In genomic region chr15:92910451-92910850, GRCh38 we compare ENCODE assay signal across 8 cellular contexts. TPM values are rescaled to one million over a fixed set of nuclear protein-coding genes. Genes with fewer than 3 reads are reported as not detected.
DNase-seq lines count a peak whose midpoint lies in the region; ATAC-seq, FAIRE-seq and TF ChIP-seq lines count a peak whose summit lies in the region.
"Had no signal": no experiment of that assay in that cellular context is flagged by ENCODE, and none has a peak within 500 bp of the region (broad histone marks: within the 10 kb centered on the region; RNA-seq: fewer than 3 reads in every experiment).

No MANE protein-coding gene starts in this region.

- no peak for FAIRE-seq in HepG2 (lab: Jason Lieb, UNC)

- H3K36me3 ChIP-seq in HEK293 (ENCODE audit: control insufficient read depth in 2 of 2, insufficient read depth in 1 of 2, low read length in 2 of 2), result peaks cover 3 to 4% of the 10 kb centered on the region in 2 experiments; a peak in 2 of 3 replicates
- peaks cover 0 to 2% of the 10 kb centered on the region in 2 experiments; a peak in 4 of 5 replicates for H3K36me3 ChIP-seq in HepG2 (replicated peaks in 1 of 2; ENCODE audit: control insufficient read depth in 1 of 2, insufficient read depth in 2 of 2, low read length in 2 of 2)

- no peak for TF ChIP-seq POLR2A in HepG2 (IDR thresholded peaks at IDR 0.05; ENCODE audit: insufficient read depth in 1 of 2, low read depth in 2 of 2, low read length in 2 of 2)

- no peaks in the 10 kb centered on the region for H3K27me3 ChIP-seq in HepG2 (ENCODE audit: control insufficient read depth in 1 of 2, insufficient read depth in 2 of 2, low read length in 2 of 2)

- intact Hi-C loops in activated CD8-positive, alpha-beta T cell treated with anti-CD3 and anti-CD28 coated beads for 36 hours (cut with micrococcal nuclease), result no loop called here
- intact Hi-C loops in HepG2 (cut with micrococcal nuclease; ENCODE audit: unreplicated experiment), result no loop called here

- H3K4me3 Mint-ChIP-seq in activated CD8-positive, alpha-beta T cell treated with anti-CD3 and anti-CD28 coated beads for 36 hours, result peak overlapping the region; percentile 44
- no peak overlapping the region for H3K4me3 Mint-ChIP-seq in stimulated activated naive B cell treated with anti-CD40 and anti-IgM and Interleukin-4, amounts not matched to agents 10 μg/mL and 1 μg/mL and 100 μg/mL, for 72 hours

- H3K9me3 ChIP-seq in HEK293 (ENCODE audit: control insufficient read depth, insufficient read depth, low read depth, low read length), result no peaks in the 10 kb centered on the region
- H3K9me3 ChIP-seq in HepG2 (ENCODE audit: low read length), result no peaks in the 10 kb centered on the region

- H4K20me1 ChIP-seq in HepG2 (ENCODE audit: insufficient read depth, low read length), result peaks cover 85% of the 10 kb centered on the region

- no peak for TF ChIP-seq RAD21 in HepG2 (CRISPR knock-in tag; IDR thresholded peaks at IDR 0.05)

- peak overlapping the region; percentile 35; the same call in 1 of the 2 replicates for H3K9ac ChIP-seq in HepG2 (ENCODE audit: insufficient read depth, low read depth, low read length)

- TF ChIP-seq EP300 in HepG2 (IDR thresholded peaks at IDR 0.05; ENCODE audit: low read depth in 2 of 2, low read length in 2 of 2) (no peak), HepG2 (CRISPR knock-in tag; IDR thresholded peaks at IDR 0.05; ENCODE audit: borderline replicate concordance) (no peak)

- no peak for TF ChIP-seq CTCF in HEK293 (tag by site-specific recombination; IDR thresholded peaks at IDR 0.05)
- TF ChIP-seq CTCF in activated CD8-positive, alpha-beta T cell treated with anti-CD3 and anti-CD28 coated beads for 36 hours (IDR thresholded peaks at IDR 0.05), result no peak
- TF ChIP-seq CTCF in HepG2 (CRISPR knock-in tag; IDR thresholded peaks at IDR 0.05), result no peak

- ATAC-seq in activated CD8-positive, alpha-beta T cell treated with anti-CD3 and anti-CD28 coated beads for 36 hours, result no peak
- ATAC-seq in HepG2, result no peak
- no peak for ATAC-seq in stimulated activated naive B cell treated with anti-CD40 and anti-IgM and Interleukin-4, amounts not matched to agents 10 μg/mL and 1 μg/mL and 100 μg/mL, for 72 hours (replicated peaks)
- ATAC-seq in HG03460 (IDR thresholded peaks at IDR 0.05; ENCODE audit: unreplicated experiment), result no peak
- ATAC-seq: right cardiac atrium had no signal

- peaks cover 76% of the 10 kb centered on the region for H3K36me3 Mint-ChIP-seq in activated CD8-positive, alpha-beta T cell treated with anti-CD3 and anti-CD28 coated beads for 36 hours (ENCODE audit: low read depth)
- peaks cover 56 to 68% of the 10 kb centered on the region in 2 donors for H3K36me3 Mint-ChIP-seq in stimulated activated naive B cell treated with anti-CD40 and anti-IgM and Interleukin-4, amounts not matched to agents 10 μg/mL and 1 μg/mL and 100 μg/mL, for 72 hours

- POLR2A ChIA-PET in HEK293 (lab: Yijun Ruan, JAX), result interaction anchor here (0.7 to 4.4 kb wide), 2 partner anchors 21 to 28 kb away, joined by 3 to 58 read pairs; no protein-coding TSS in a partner anchor
- POLR2A ChIA-PET in activated CD8-positive, alpha-beta T cell treated with anti-CD3 and anti-CD28 coated beads for 36 hours (lab: Charles Lee), result interaction anchor here (1.1 to 11.6 kb wide), 3 partner anchors 10 to 101 kb away, joined by 8 to 642 read pairs (median 52); partner anchors contain the start of gene CHD2
- POLR2A ChIA-PET in HepG2 (lab: Yijun Ruan, JAX), result interaction anchor here (2.7 to 4.5 kb wide), 2 partner anchors 10 to 28 kb away, joined by 13 to 56 read pairs; partner anchors contain the start of gene CHD2

- CTCF ChIA-PET in HEK293 (lab: Yijun Ruan, JAX) (interaction anchor here (4.2 kb wide), 1 partner anchor 113 kb away, joined by 31 read pairs; no protein-coding TSS in a partner anchor), HepG2 (lab: Yijun Ruan, JAX; ENCODE audit: low intra/inter-chr PET ratio, low total read pairs) (no interaction called here)
- CTCF ChIA-PET in activated CD8-positive, alpha-beta T cell treated with anti-CD3 and anti-CD28 coated beads for 36 hours (lab: Charles Lee), result interaction anchor here (5.9 kb wide), 1 partner anchor 8 kb away, joined by 42 read pairs; no protein-coding TSS in a partner anchor

- DNase-seq in activated CD8-positive, alpha-beta T cell treated with anti-CD3 and anti-CD28 coated beads for 36 hours, result no peak
- no peak for DNase-seq in HepG2 (ENCODE audit: low spot score)
- DNase-seq in stimulated activated naive B cell treated with anti-CD40 and anti-IgM and Interleukin-4, amounts not matched to agents 10 μg/mL and 1 μg/mL and 100 μg/mL, for 72 hours, result no peak
- no peak for DNase-seq in kidney glomerular epithelial cell (lab: John Stamatoyannopoulos, UW)
- no peak for DNase-seq in NCI-H1105 (lab: John Stamatoyannopoulos, UW)

- no peak overlapping the region for H2AFZ ChIP-seq in HepG2 (ENCODE audit: low read length)

- in situ Hi-C loops in HepG2 (cut with HindIII; ENCODE audit: extremely low pct_ligation_motif_present, low pct_unique_long_range_greater_than_20kb), result no loop called here

- H3K4me1 ChIP-seq in HEK293 (ENCODE audit: control insufficient read depth, insufficient read depth, low read length), result peaks cover 65% of the 10 kb centered on the region
- H3K4me1 ChIP-seq in HepG2 (ENCODE audit: insufficient read depth, low read length), result peaks cover 100% of the 10 kb centered on the region

- no peaks in the 10 kb centered on the region for H3K27me3 Mint-ChIP-seq in activated CD8-positive, alpha-beta T cell treated with anti-CD3 and anti-CD28 coated beads for 36 hours
- no peaks in the 10 kb centered on the region for H3K27me3 Mint-ChIP-seq in stimulated activated naive B cell treated with anti-CD40 and anti-IgM and Interleukin-4, amounts not matched to agents 10 μg/mL and 1 μg/mL and 100 μg/mL, for 72 hours

- BruUV-seq in HepG2 (replicated peaks; lab: Mats Ljungman, UMichigan), result no TSS peak

- H3K27ac ChIP-seq in HEK293 (ENCODE audit: extremely low read depth, low read depth, low read length) (0 out of 2 replicates have a peak overlapping the region, but pooled peaks have one; percentile 5), HepG2 (ENCODE audit: extremely low read length, insufficient read depth, low read length) (peak overlapping the region; percentile 71)

- peak overlapping the region; percentile 68 for H3K4me2 ChIP-seq in HepG2 (ENCODE audit: low read depth, low read length)

- H3K27ac Mint-ChIP-seq in activated CD8-positive, alpha-beta T cell treated with anti-CD3 and anti-CD28 coated beads for 36 hours, result peak overlapping the region; percentile 82
- H3K27ac Mint-ChIP-seq in stimulated activated naive B cell treated with anti-CD40 and anti-IgM and Interleukin-4, amounts not matched to agents 10 μg/mL and 1 μg/mL and 100 μg/mL, for 72 hours, result peak overlapping the region; percentile 59

- peaks cover 91% of the 10 kb centered on the region for H3K4me1 Mint-ChIP-seq in activated CD8-positive, alpha-beta T cell treated with anti-CD3 and anti-CD28 coated beads for 36 hours (ENCODE audit: low read depth)
- H3K4me1 Mint-ChIP-seq in stimulated activated naive B cell treated with anti-CD40 and anti-IgM and Interleukin-4, amounts not matched to agents 10 μg/mL and 1 μg/mL and 100 μg/mL, for 72 hours, result peaks cover 64 to 97% of the 10 kb centered on the region in 2 donors

- WGBS in HepG2 (ENCODE audit: low lambda C conversion rate), result 77% methylated on average over 13 of the region's 13 CpGs

- no peaks in the 10 kb centered on the region for H3K9me3 Mint-ChIP-seq in activated CD8-positive, alpha-beta T cell treated with anti-CD3 and anti-CD28 coated beads for 36 hours
- peaks cover 0 to 11% of the 10 kb centered on the region in 2 donors for H3K9me3 Mint-ChIP-seq in stimulated activated naive B cell treated with anti-CD40 and anti-IgM and Interleukin-4, amounts not matched to agents 10 μg/mL and 1 μg/mL and 100 μg/mL, for 72 hours

- peaks cover 98% of the 10 kb centered on the region for H3K79me2 ChIP-seq in HepG2 (ENCODE audit: insufficient read depth, low read length)

- H3K4me3 ChIP-seq in HEK293 (ENCODE audit: low read depth, low read length) (no peak overlapping the region), HepG2 (replicated peaks in 1 of 3; ENCODE audit: insufficient read depth in 1 of 3, low read depth in 2 of 3, low read length in 3 of 3) (0 out of 6 replicates have a peak overlapping the region, but pooled peaks of 1 of the 3 experiments have one; percentile 6)

TF ChIP-seq in HEK293, 187 proteins besides CTCF, POLR2A, EP300 and RAD21 (continues in another document):
- TF ChIP-seq ZNF558 (tag by site-specific recombination; IDR thresholded peaks at IDR 0.05) (0 out of 2 replicates have a peak, but pooled peaks have one; percentile 43), ZNF600 (tag by site-specific recombination; IDR thresholded peaks at IDR 0.05) (0 out of 2 replicates have a peak, but pooled peaks have one; percentile 29)

TF ChIP-seq in HepG2, 621 proteins besides CTCF, POLR2A, EP300 and RAD21 (continues in another document):
- TF ChIP-seq MAFK (conservative IDR thresholded peaks at IDR 0.05 in 1 of 2, IDR thresholded peaks at IDR 0.05 in 1 of 2; ENCODE audit: low read length in 2 of 2) (no peak), SP5 (CRISPR knock-in tag; IDR thresholded peaks at IDR 0.05; ENCODE audit: borderline replicate concordance, low read depth) (no peak)

RNA-seq across cellular contexts. Expression of gene CHD2, which starts 10.3 kb away (rescaled TPM):
- 100 to 1,000 TPM; 124 to 138 TPM for total RNA-seq in activated CD8-positive, alpha-beta T cell treated with anti-CD3 and anti-CD28 coated beads for 36 hours
- total RNA-seq in HepG2 (2016; rRNA removed; fragmentation: Illumina TruSeq; extraction: Trizol), result 47.3 and 54.1 TPM in 2 replicates
- 130 and 158 TPM in 2 replicates for total RNA-seq in HepG2 (2016; cell fraction: cytosol; rRNA removed; fragmentation: Illumina TruSeq; extraction: Trizol; ENCODE audit: low read depth)
- 50.1 and 51.1 TPM in 2 replicates for total RNA-seq in HepG2 (2016; cell fraction: insoluble cytoplasmic fraction; rRNA removed; fragmentation: Illumina TruSeq; extraction: Trizol)
- 43.6 and 53.4 TPM in 2 replicates for total RNA-seq in HepG2 (2016; cell fraction: membrane; rRNA removed; fragmentation: Illumina TruSeq; extraction: Trizol)
- 176 and 185 TPM in 2 replicates for total RNA-seq in HepG2 (2016; cell fraction: nucleus; rRNA removed; fragmentation: Illumina TruSeq; extraction: Trizol)
- 54.0 and 71.7 TPM in 2 replicates for polyA plus RNA-seq in HepG2 (2011; rRNA removed)
- 36.6 and 46.4 TPM in 2 replicates for polyA plus RNA-seq in HepG2 (2011; cell fraction: cytosol; rRNA removed)
- 160 and 205 TPM in 2 replicates for polyA plus RNA-seq in HepG2 (2011; cell fraction: nucleus; rRNA removed)
- polyA plus RNA-seq in HepG2 (2012), result 51.4 and 60.1 TPM in 2 replicates
- polyA plus RNA-seq in HepG2 (2016; cell fraction: cytosol; fragmentation: Illumina TruSeq; extraction: Trizol; ENCODE audit: low read depth), result 2.6 and 2.7 TPM in 2 replicates
- polyA plus RNA-seq in HepG2 (2016; cell fraction: insoluble cytoplasmic fraction; fragmentation: Illumina TruSeq; extraction: Trizol; ENCODE audit: low read depth), result 33.4 and 39.2 TPM in 2 replicates
- polyA plus RNA-seq in HepG2 (2016; cell fraction: membrane; fragmentation: Illumina TruSeq; extraction: Trizol; ENCODE audit: low read depth), result 5.7 and 7.2 TPM in 2 replicates
- polyA plus RNA-seq in HepG2 (2016; cell fraction: nucleus; fragmentation: Illumina TruSeq; extraction: Trizol; ENCODE audit: insufficient read depth, low read depth), result 104 and 120 TPM in 2 replicates
- 70.2 and 75.7 TPM in 2 replicates for polyA minus RNA-seq in HepG2 (2011; rRNA and poly(A)+ RNA removed; ENCODE audit: low replicate concordance)
- 53.5 and 70.4 TPM in 2 replicates for polyA minus RNA-seq in HepG2 (2011; cell fraction: cytosol; rRNA and poly(A)+ RNA removed)
- 605 and 632 TPM in 2 replicates for polyA minus RNA-seq in HepG2 (2011; cell fraction: nucleus; rRNA and poly(A)+ RNA removed)

Comparison
In these comparisons a context has a peak if more than half of its experiments do, and no peak if none do; other contexts are left out.
1. Of the 63 proteins assayed by ChIP-seq in both HepG2 and HEK293: peak only in HepG2: none; only in HEK293: ZNF558; in both: none; in neither: 62.